In the genomic region with DNA sequence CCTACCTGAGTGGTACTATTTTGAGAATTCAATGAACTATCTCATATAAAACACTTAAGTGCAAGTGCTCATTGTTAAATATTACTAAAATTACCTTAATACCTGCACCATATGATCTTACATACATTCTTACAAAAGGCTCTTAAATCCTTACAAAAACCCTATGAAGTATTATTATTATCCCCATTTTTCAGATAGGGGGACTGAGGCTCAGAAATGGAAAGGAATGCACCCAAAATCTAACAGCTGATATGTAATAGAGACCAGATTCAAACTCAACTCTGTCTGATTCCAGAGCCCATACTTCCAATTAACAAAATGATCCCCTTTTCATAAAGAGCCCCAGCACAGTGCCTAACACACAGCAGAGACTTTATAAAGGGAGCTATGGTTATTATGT, we compare ENCODE assay signal across 14 cellular contexts. TPM values are rescaled to one million over a fixed set of nuclear protein-coding genes. Genes with fewer than 3 reads are reported as not detected.
DNase-seq lines count a peak whose midpoint lies in the region; ATAC-seq, FAIRE-seq and TF ChIP-seq lines count a peak whose summit lies in the region.
"Had no signal": no experiment of that assay in that cellular context is flagged by ENCODE, and none has a peak within 500 bp of the region (broad histone marks: within the 10 kb centered on the region; RNA-seq: fewer than 3 reads in every experiment).

No MANE protein-coding gene starts in this region.

- no peaks in the 10 kb centered on the region for H3K9me3 Mint-ChIP-seq in activated CD4-positive, alpha-beta T cell treated with anti-CD3 and anti-CD28 coated beads, Interleukin-2, amount 10 ng/mL, durations not matched to agents 24 days and 14 days
- no peaks in the 10 kb centered on the region for H3K9me3 Mint-ChIP-seq in activated naive CD8-positive, alpha-beta T cell treated with anti-CD3 and anti-CD28 coated beads, Interleukin-2, amount 50 U/mL, for 24 hours
- H3K9me3 Mint-ChIP-seq: T-helper 1 cell treated with Interleukin-12 subunit alpha and Interleukin-12 subunit beta and Interleukin-4 antibody, amounts not matched to agents 30 μg/mL and 1 μg/mL, for 36 hours had no signal

- H3K27ac ChIP-seq in HepG2 (ENCODE audit: extremely low read length, insufficient read depth, low read length) (peak overlapping the region; percentile 87), suprapubic skin (peak overlapping the region; percentile 73)

- TF ChIP-seq RAD21 in HepG2 (CRISPR knock-in tag; IDR thresholded peaks at IDR 0.05): no peak

- no peaks in the 10 kb centered on the region; the same call in 1 of the 2 replicates for H4K20me1 ChIP-seq in HepG2 (ENCODE audit: insufficient read depth, low read length)

- no peak overlapping the region for H3K4me3 Mint-ChIP-seq in activated CD4-positive, alpha-beta T cell treated with anti-CD3 and anti-CD28 coated beads, Interleukin-2, amount 10 ng/mL, durations not matched to agents 24 days and 14 days
- H3K4me3 Mint-ChIP-seq in activated naive CD8-positive, alpha-beta T cell treated with anti-CD3 and anti-CD28 coated beads, Interleukin-2, amount 50 U/mL, for 24 hours: no peak overlapping the region
- H3K4me3 Mint-ChIP-seq: T-helper 1 cell treated with Interleukin-12 subunit alpha and Interleukin-12 subunit beta and Interleukin-4 antibody, amounts not matched to agents 30 μg/mL and 1 μg/mL, for 36 hours had no signal

- H3K9me3 ChIP-seq in HepG2 (ENCODE audit: low read length): no peaks in the 10 kb centered on the region
- no peaks in the 10 kb centered on the region for H3K9me3 ChIP-seq in suprapubic skin

- ATAC-seq in activated naive CD8-positive, alpha-beta T cell treated with anti-CD3 and anti-CD28 coated beads, Interleukin-2, amount 50 U/mL, for 24 hours: no peak
- ATAC-seq in HepG2 (no peak), HG03108 (IDR thresholded peaks at IDR 0.05; ENCODE audit: unreplicated experiment) (no peak)

- H3K36me3 Mint-ChIP-seq in activated CD4-positive, alpha-beta T cell treated with anti-CD3 and anti-CD28 coated beads, Interleukin-2, amount 10 ng/mL, durations not matched to agents 24 days and 14 days (ENCODE audit: low read depth): peaks cover 71% of the 10 kb centered on the region
- H3K36me3 Mint-ChIP-seq in activated naive CD8-positive, alpha-beta T cell treated with anti-CD3 and anti-CD28 coated beads, Interleukin-2, amount 50 U/mL, for 24 hours (ENCODE audit: low read depth): peaks cover 71% of the 10 kb centered on the region

- DNase-seq in activated CD4-positive, alpha-beta T cell treated with anti-CD3 and anti-CD28 coated beads, Interleukin-2, amount 10 ng/mL, durations not matched to agents 24 days and 14 days: no peak
- no peak for DNase-seq in activated CD4-positive, alpha-beta T cell treated with anti-CD3 and anti-CD28 coated beads for 48 hours
- no peak for DNase-seq in activated naive CD8-positive, alpha-beta T cell treated with anti-CD3 and anti-CD28 coated beads, Interleukin-2, amount 50 U/mL, for 24 hours
- DNase-seq in HepG2 (ENCODE audit: low spot score) (no peak), suprapubic skin (ENCODE audit: low spot score in 2 of 2) (no peak), NCI-H2196 treated with DMSO at 0.1 percent for 48 hours (lab: John Stamatoyannopoulos, UW; ENCODE audit: unreplicated experiment) (no peak), G401 (ENCODE audit: low spot score) (no peak)
- DNase-seq: activated CD8-positive, alpha-beta memory T cell treated with anti-CD3 and anti-CD28 coated beads, Interleukin-2, amount 50 U/mL, for 4 hours; GOT3; NCI-H1048; NCI-H748 treated with DMSO at 0.1 percent for 48 hours had no signal

- peak overlapping the region; percentile 60 for H3K4me2 ChIP-seq in HepG2 (ENCODE audit: low read depth, low read length)

- CTCF ChIA-PET in HepG2 (lab: Yijun Ruan, JAX; ENCODE audit: low intra/inter-chr PET ratio, low total read pairs): interaction anchor here (1.6 kb wide), 1 partner anchor 15 kb away, joined by 4 read pairs; no protein-coding TSS in a partner anchor

- in situ Hi-C loops in HepG2 (cut with HindIII; ENCODE audit: extremely low pct_ligation_motif_present, low pct_unique_long_range_greater_than_20kb): no loop called here
- in situ Hi-C loops in G401 (cut with HindIII; ENCODE audit: low sequenced_read_pairs): no loop called here

- no peak for TF ChIP-seq POLR2A in HepG2 (IDR thresholded peaks at IDR 0.05; ENCODE audit: insufficient read depth in 1 of 2, low read depth in 2 of 2, low read length in 2 of 2)
- no peak for TF ChIP-seq POLR2A in suprapubic skin (IDR thresholded peaks at IDR 0.05)

- H3K4me3 ChIP-seq in HepG2 (replicated peaks in 1 of 3; ENCODE audit: insufficient read depth in 1 of 3, low read depth in 2 of 3, low read length in 3 of 3) (peak overlapping the region in 1 of 3 experiments; percentile 38; a peak in 1 of 6 replicates), suprapubic skin (no peak overlapping the region)

- TF ChIP-seq CTCF in HepG2 (CRISPR knock-in tag; IDR thresholded peaks at IDR 0.05) (no peak), suprapubic skin (IDR thresholded peaks at IDR 0.05) (no peak)

- H3K27me3 Mint-ChIP-seq in activated CD4-positive, alpha-beta T cell treated with anti-CD3 and anti-CD28 coated beads, Interleukin-2, amount 10 ng/mL, durations not matched to agents 24 days and 14 days: no peaks in the 10 kb centered on the region
- no peaks in the 10 kb centered on the region for H3K27me3 Mint-ChIP-seq in activated naive CD8-positive, alpha-beta T cell treated with anti-CD3 and anti-CD28 coated beads, Interleukin-2, amount 50 U/mL, for 24 hours

- no peak overlapping the region for H2AFZ ChIP-seq in HepG2 (ENCODE audit: low read length)

- H3K27me3 ChIP-seq in HepG2 (ENCODE audit: control insufficient read depth in 1 of 2, insufficient read depth in 2 of 2, low read length in 2 of 2) (no peaks in the 10 kb centered on the region), suprapubic skin (no peaks in the 10 kb centered on the region)

- intact Hi-C loops in activated CD4-positive, alpha-beta T cell treated with anti-CD3 and anti-CD28 coated beads, Interleukin-2, amount 10 ng/mL, durations not matched to agents 24 days and 14 days (cut with micrococcal nuclease): no loop called here
- intact Hi-C loops in HepG2 (cut with micrococcal nuclease; ENCODE audit: unreplicated experiment): no loop called here

- H3K79me2 ChIP-seq in HepG2 (ENCODE audit: insufficient read depth, low read length): peaks cover 87% of the 10 kb centered on the region

- H3K4me1 Mint-ChIP-seq in activated CD4-positive, alpha-beta T cell treated with anti-CD3 and anti-CD28 coated beads, Interleukin-2, amount 10 ng/mL, durations not matched to agents 24 days and 14 days: peaks cover 62% of the 10 kb centered on the region
- peaks cover 75% of the 10 kb centered on the region for H3K4me1 Mint-ChIP-seq in activated naive CD8-positive, alpha-beta T cell treated with anti-CD3 and anti-CD28 coated beads, Interleukin-2, amount 50 U/mL, for 24 hours

- H3K9ac ChIP-seq in HepG2 (ENCODE audit: insufficient read depth, low read depth, low read length): peak overlapping the region; percentile 61

- POLR2A ChIA-PET in HepG2 (lab: Yijun Ruan, JAX): interaction anchor here (1.2 to 33.2 kb wide), 14 partner anchors 4 to 132 kb away, joined by 3 to 2822 read pairs (median 12); a partner anchor contains a TSS

- H3K36me3 ChIP-seq in HepG2 (replicated peaks in 1 of 2; ENCODE audit: control insufficient read depth in 1 of 2, insufficient read depth in 2 of 2, low read length in 2 of 2): peaks cover 34 to 62% of the 10 kb centered on the region in 2 experiments
- peaks cover 22% of the 10 kb centered on the region for H3K36me3 ChIP-seq in suprapubic skin

- BruUV-seq in HepG2 (replicated peaks; lab: Mats Ljungman, UMichigan): TSS peak; percentile 99

- H3K4me1 ChIP-seq in HepG2 (ENCODE audit: insufficient read depth, low read length): peaks cover 99% of the 10 kb centered on the region
- H3K4me1 ChIP-seq in suprapubic skin: peaks cover 61% of the 10 kb centered on the region

- no peak for FAIRE-seq in HepG2 (lab: Jason Lieb, UNC)
- FAIRE-seq: bronchial epithelial cell had no signal

- TF ChIP-seq EP300 in HepG2 (IDR thresholded peaks at IDR 0.05; ENCODE audit: low read depth in 2 of 2, low read length in 2 of 2) (no peak), HepG2 (CRISPR knock-in tag; IDR thresholded peaks at IDR 0.05; ENCODE audit: borderline replicate concordance) (no peak), suprapubic skin (IDR thresholded peaks at IDR 0.05) (no peak)

- H3K27ac Mint-ChIP-seq in activated CD4-positive, alpha-beta T cell treated with anti-CD3 and anti-CD28 coated beads, Interleukin-2, amount 10 ng/mL, durations not matched to agents 24 days and 14 days: peak overlapping the region; percentile 60
- peak overlapping the region; percentile 34 for H3K27ac Mint-ChIP-seq in activated naive CD8-positive, alpha-beta T cell treated with anti-CD3 and anti-CD28 coated beads, Interleukin-2, amount 50 U/mL, for 24 hours

RNA-seq across cellular contexts. Expression of a gene that starts 17.5 kb away (rescaled TPM):
- 379 and 381 TPM in 2 replicates for total RNA-seq in activated CD4-positive, alpha-beta T cell treated with anti-CD3 and anti-CD28 coated beads, Interleukin-2, amount 10 ng/mL, durations not matched to agents 24 days and 14 days
- total RNA-seq in HepG2 (2016; rRNA removed; fragmentation: Illumina TruSeq; extraction: Trizol) (164 and 200 TPM in 2 replicates), suprapubic skin (100 to 1,000 TPM; 104 to 120 (median 107) TPM)
- 60.9 and 61.0 TPM in 2 replicates for total RNA-seq in HepG2 (2016; cell fraction: cytosol; rRNA removed; fragmentation: Illumina TruSeq; extraction: Trizol; ENCODE audit: low read depth)
- 169 and 173 TPM in 2 replicates for total RNA-seq in HepG2 (2016; cell fraction: insoluble cytoplasmic fraction; rRNA removed; fragmentation: Illumina TruSeq; extraction: Trizol)
- total RNA-seq in HepG2 (2016; cell fraction: membrane; rRNA removed; fragmentation: Illumina TruSeq; extraction: Trizol): 190 and 201 TPM in 2 replicates
- total RNA-seq in HepG2 (2016; cell fraction: nucleus; rRNA removed; fragmentation: Illumina TruSeq; extraction: Trizol): 135 and 148 TPM in 2 replicates
- 258 and 259 TPM in 2 replicates for polyA plus RNA-seq in HepG2 (2011; rRNA removed)
- polyA plus RNA-seq in HepG2 (2011; cell fraction: cytosol; rRNA removed): 215 and 224 TPM in 2 replicates
- 123 and 146 TPM in 2 replicates for polyA plus RNA-seq in HepG2 (2011; cell fraction: nucleus; rRNA removed)
- 184 and 192 TPM in 2 replicates for polyA plus RNA-seq in HepG2 (2012)
- 77.5 and 91.4 TPM in 2 replicates for polyA plus RNA-seq in HepG2 (2016; cell fraction: cytosol; fragmentation: Illumina TruSeq; extraction: Trizol; ENCODE audit: low read depth)
- 214 and 252 TPM in 2 replicates for polyA plus RNA-seq in HepG2 (2016; cell fraction: insoluble cytoplasmic fraction; fragmentation: Illumina TruSeq; extraction: Trizol; ENCODE audit: low read depth)
- polyA plus RNA-seq in HepG2 (2016; cell fraction: membrane; fragmentation: Illumina TruSeq; extraction: Trizol; ENCODE audit: low read depth): 208 and 211 TPM in 2 replicates
- 168 and 174 TPM in 2 replicates for polyA plus RNA-seq in HepG2 (2016; cell fraction: nucleus; fragmentation: Illumina TruSeq; extraction: Trizol; ENCODE audit: insufficient read depth, low read depth)
- polyA minus RNA-seq in HepG2 (2011; rRNA and poly(A)+ RNA removed; ENCODE audit: low replicate concordance): 34.8 and 259 TPM in 2 replicates
- polyA minus RNA-seq in HepG2 (2011; cell fraction: cytosol; rRNA and poly(A)+ RNA removed): 124 TPM in 2 replicates
- polyA minus RNA-seq in HepG2 (2011; cell fraction: nucleus; rRNA and poly(A)+ RNA removed): 215 and 221 TPM in 2 replicates
- 104 and 109 TPM in 2 replicates for total RNA-seq in G401 (2014; rRNA removed; shearing (Covaris generic))

RNA-seq across cellular contexts. Expression of a gene that starts 33.9 kb away (rescaled TPM):
- 60.1 and 61.3 TPM in 2 replicates for total RNA-seq in activated CD4-positive, alpha-beta T cell treated with anti-CD3 and anti-CD28 coated beads, Interleukin-2, amount 10 ng/mL, durations not matched to agents 24 days and 14 days
- total RNA-seq in HepG2 (2016; rRNA removed; fragmentation: Illumina TruSeq; extraction: Trizol) (124 and 190 TPM in 2 replicates), suprapubic skin (10 to 100 TPM in 2 of 4 donors, 1 to 10 TPM in 2; 4.4 to 11.2 (median 9.7) TPM)
- total RNA-seq in HepG2 (2016; cell fraction: cytosol; rRNA removed; fragmentation: Illumina TruSeq; extraction: Trizol; ENCODE audit: low read depth): 19.7 and 21.4 TPM in 2 replicates
- total RNA-seq in HepG2 (2016; cell fraction: insoluble cytoplasmic fraction; rRNA removed; fragmentation: Illumina TruSeq; extraction: Trizol): 123 and 174 TPM in 2 replicates
- 59.2 and 59.7 TPM in 2 replicates for total RNA-seq in HepG2 (2016; cell fraction: membrane; rRNA removed; fragmentation: Illumina TruSeq; extraction: Trizol)
- total RNA-seq in HepG2 (2016; cell fraction: nucleus; rRNA removed; fragmentation: Illumina TruSeq; extraction: Trizol): 91.9 and 95.0 TPM in 2 replicates
- polyA plus RNA-seq in HepG2 (2011; rRNA removed): 20.0 and 34.3 TPM in 2 replicates
- polyA plus RNA-seq in HepG2 (2011; cell fraction: cytosol; rRNA removed): 21.1 and 21.9 TPM in 2 replicates
- 16.5 and 21.6 TPM in 2 replicates for polyA plus RNA-seq in HepG2 (2011; cell fraction: nucleus; rRNA removed)
- polyA plus RNA-seq in HepG2 (2012): 28.3 and 61.6 TPM in 2 replicates
- 8.4 and 9.3 TPM in 2 replicates for polyA plus RNA-seq in HepG2 (2016; cell fraction: cytosol; fragmentation: Illumina TruSeq; extraction: Trizol; ENCODE audit: low read depth)
- polyA plus RNA-seq in HepG2 (2016; cell fraction: insoluble cytoplasmic fraction; fragmentation: Illumina TruSeq; extraction: Trizol; ENCODE audit: low read depth): 186 and 207 TPM in 2 replicates
- 30.8 and 32.2 TPM in 2 replicates for polyA plus RNA-seq in HepG2 (2016; cell fraction: membrane; fragmentation: Illumina TruSeq; extraction: Trizol; ENCODE audit: low read depth)
- 122 and 124 TPM in 2 replicates for polyA plus RNA-seq in HepG2 (2016; cell fraction: nucleus; fragmentation: Illumina TruSeq; extraction: Trizol; ENCODE audit: insufficient read depth, low read depth)
- 23.1 and 74.5 TPM in 2 replicates for polyA minus RNA-seq in HepG2 (2011; rRNA and poly(A)+ RNA removed; ENCODE audit: low replicate concordance)
- 31.8 and 39.1 TPM in 2 replicates for polyA minus RNA-seq in HepG2 (2011; cell fraction: cytosol; rRNA and poly(A)+ RNA removed)
- polyA minus RNA-seq in HepG2 (2011; cell fraction: nucleus; rRNA and poly(A)+ RNA removed): 42.3 and 53.4 TPM in 2 replicates
- total RNA-seq in G401 (2014; rRNA removed; shearing (Covaris generic)): 94.2 and 155 TPM in 2 replicates
